1 cellular context compared by ENCODE assay signal in the genomic region with DNA sequence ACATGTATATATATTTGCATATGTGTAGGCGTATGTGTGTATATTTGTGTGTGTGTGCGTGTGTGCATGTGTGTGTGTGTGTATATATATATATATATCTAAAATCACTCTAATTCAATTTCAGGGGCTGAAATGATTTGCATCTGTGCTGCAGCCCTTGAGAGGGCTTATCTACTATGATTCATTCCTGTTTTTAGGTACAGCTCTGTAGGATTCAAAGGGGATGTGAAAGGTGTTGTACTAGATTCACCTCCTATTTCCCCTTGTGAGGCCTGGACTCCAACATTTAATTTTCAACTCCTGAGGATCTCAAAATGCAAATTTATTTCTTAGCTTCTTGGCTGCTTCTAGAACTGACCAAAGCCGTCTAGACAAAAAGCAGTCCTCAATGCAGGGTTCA.
TF ChIP-seq lines count a peak whose summit lies in the region.

No MANE protein-coding gene starts in this region.

TF ChIP-seq in GM23338, 12 proteins besides CTCF, POLR2A, EP300 and RAD21 (continued from another document):
- TF ChIP-seq ZNF114 (CRISPR knock-in tag; IDR thresholded peaks at IDR 0.05) = no peak
- TF ChIP-seq POLR2AphosphoS5 (IDR thresholded peaks at IDR 0.05; ENCODE audit: low read depth) = no peak
- TF ChIP-seq ZNF462 (CRISPR knock-in tag; IDR thresholded peaks at IDR 0.05) = no peak
- TF ChIP-seq CREB1 (CRISPR knock-in tag; IDR thresholded peaks at IDR 0.05; ENCODE audit: low read depth) = no peak
- TF ChIP-seq JUNB (IDR thresholded peaks at IDR 0.05; ENCODE audit: unreplicated experiment) = no peak
- TF ChIP-seq NANOG (IDR thresholded peaks at IDR 0.05; ENCODE audit: borderline replicate concordance) = no peak
- TF ChIP-seq EZH2phosphoT487 (IDR thresholded peaks at IDR 0.05; ENCODE audit: unreplicated experiment) = no peak
- no peak for TF ChIP-seq EZH2 (IDR thresholded peaks at IDR 0.05; ENCODE audit: low read depth, unreplicated experiment)
- TF ChIP-seq STAT1 (IDR thresholded peaks at IDR 0.05; ENCODE audit: unreplicated experiment) = no peak
- no peak for TF ChIP-seq REST (IDR thresholded peaks at IDR 0.05; ENCODE audit: unreplicated experiment)
